ENCODE assay signal across 34 cellular contexts in the genomic region with DNA sequence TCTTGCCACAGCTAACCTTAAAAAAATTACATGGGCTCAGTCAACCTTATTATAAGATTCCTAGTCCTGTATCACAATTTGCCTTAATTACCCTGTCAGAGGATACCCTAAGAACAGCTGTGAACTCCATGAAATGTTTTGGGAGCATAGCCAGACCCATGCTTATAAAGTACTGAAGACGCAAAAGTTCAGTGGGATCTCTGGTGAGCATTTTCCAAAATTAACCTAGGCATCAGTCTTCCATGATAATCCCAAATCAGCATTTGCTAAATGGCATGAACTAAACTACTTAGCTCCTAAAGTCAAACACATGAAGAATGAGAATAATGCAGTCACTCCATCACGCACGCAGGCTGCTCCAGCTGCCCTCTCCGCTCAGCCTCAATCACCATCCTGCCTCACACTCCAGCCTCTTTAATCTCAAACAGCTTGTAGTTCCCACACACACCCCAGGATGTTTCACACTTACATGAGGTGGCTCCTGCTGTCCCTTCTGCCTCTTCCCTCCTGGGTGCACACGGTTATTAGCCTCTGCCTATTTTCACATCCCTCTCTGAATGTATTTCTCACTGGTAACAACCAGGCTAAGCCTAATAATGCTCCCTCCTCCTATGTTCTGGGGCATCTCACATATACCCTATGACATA. TPM values are rescaled to one million over a fixed set of nuclear protein-coding genes. Genes with fewer than 3 reads are reported as not detected.
DNase-seq lines count a peak whose midpoint lies in the region; ATAC-seq, FAIRE-seq and TF ChIP-seq lines count a peak whose summit lies in the region.
"Had no signal": no experiment of that assay in that cellular context is flagged by ENCODE, and none has a peak within 500 bp of the region (broad histone marks: within the 10 kb centered on the region; RNA-seq: fewer than 3 reads in every experiment).

No MANE protein-coding gene starts in this region.

- no peak overlapping the region for H3K4me3 ChIP-seq in HepG2 (replicated peaks in 1 of 3; ENCODE audit: insufficient read depth in 1 of 3, low read depth in 2 of 3, low read length in 3 of 3)
- no peak overlapping the region for H3K4me3 ChIP-seq in right lobe of liver
- no peak overlapping the region for H3K4me3 ChIP-seq in GM12878
- H3K4me3 ChIP-seq: coronary artery, esophagus muscularis mucosa, lower lobe of right lung, vagina had no signal

- POLR2A ChIA-PET in HepG2 (lab: Yijun Ruan, JAX) (interaction anchor here (1.9 kb wide), 1 partner anchor 8 kb away, joined by 5 read pairs; no protein-coding TSS in a partner anchor), GM12878 (lab: Charles Lee) (interaction anchor here (1.9 to 2.4 kb wide), 3 partner anchors 10 to 21 kb away, joined by 6 to 9 read pairs (median 7); no protein-coding TSS in a partner anchor)

- H3K9me3 Mint-ChIP-seq in nephron: no peaks in the 10 kb centered on the region
- H3K9me3 Mint-ChIP-seq in stimulated activated naive CD8-positive, alpha-beta T cell treated with anti-CD3 and anti-CD28 coated beads, Interleukin-15, amount 100 ng/mL, for 72 hours: no peaks in the 10 kb centered on the region
- H3K9me3 Mint-ChIP-seq: activated CD4-positive, alpha-beta memory T cell treated with anti-CD3 and anti-CD28 coated beads for 36 hours; CD8-positive, alpha-beta T cell; neural crest cell; stimulated activated naive B cell treated with anti-CD40 and anti-IgM and Interleukin-4, amounts not matched to agents 10 μg/mL and 1 μg/mL and 100 μg/mL, for 72 hours; T-helper 1 cell treated with Interleukin-12 subunit alpha and Interleukin-12 subunit beta and Interleukin-4 antibody, amounts not matched to agents 30 μg/mL and 1 μg/mL, for 36 hours had no signal

- TF ChIP-seq RAD21 in HepG2 (CRISPR knock-in tag; IDR thresholded peaks at IDR 0.05) (no peak), GM12878 (IDR thresholded peaks at IDR 0.05; ENCODE audit: insufficient read depth, low read depth, low read length) (no peak)

- H3K4me1 ChIP-seq in HepG2 (ENCODE audit: insufficient read depth, low read length) (0 out of 2 replicates have a peak, but pooled peaks cover 13% of the 10 kb centered on the region), right lobe of liver (no peaks in the 10 kb centered on the region), GM12878 (ENCODE audit: control insufficient read depth, insufficient read depth, low read length) (peaks cover 14% of the 10 kb centered on the region)
- H3K4me1 ChIP-seq: esophagus muscularis mucosa, lower lobe of right lung, parathyroid adenoma, vagina had no signal

- H3K27me3 ChIP-seq in HepG2 (ENCODE audit: control insufficient read depth in 1 of 2, insufficient read depth in 2 of 2, low read length in 2 of 2) (no peaks in the 10 kb centered on the region), right lobe of liver (no peaks in the 10 kb centered on the region), GM12878 (replicated peaks in 1 of 2; ENCODE audit: control insufficient read depth in 2 of 2, insufficient read depth in 2 of 2, low read length in 1 of 2) (no peaks in the 10 kb centered on the region)
- H3K27me3 ChIP-seq: vagina had no signal

- 96% methylated on average over 5 of the region's 5 CpGs for WGBS in HepG2 (ENCODE audit: low lambda C conversion rate)
- WGBS in right lobe of liver (ENCODE audit: insufficient coverage, low coverage, low lambda C conversion rate, missing lambda C conversion rate): 82% methylated on average over 5 of the region's 5 CpGs
- 93% methylated on average over 5 of the region's 5 CpGs for WGBS in GM12878 (ENCODE audit: insufficient coverage, insufficient replicate concordance, low lambda C conversion rate, missing lambda C conversion rate)

- H3K9ac ChIP-seq in HepG2 (ENCODE audit: insufficient read depth, low read depth, low read length) (no peak overlapping the region), GM12878 (ENCODE audit: control insufficient read depth, insufficient read depth, low read length) (no peak overlapping the region)
- H3K9ac ChIP-seq: parathyroid adenoma had no signal

- in situ Hi-C loops in HepG2 (cut with HindIII; ENCODE audit: extremely low pct_ligation_motif_present, low pct_unique_long_range_greater_than_20kb): no loop called here
- in situ Hi-C loops in GM12878 (cut with MboI): no loop called here

- FAIRE-seq in HepG2 (lab: Jason Lieb, UNC): peak; percentile 8
- FAIRE-seq in GM12878 (lab: Jason Lieb, UNC): no peak
- FAIRE-seq: G401.6, TTC549 had no signal

- intact Hi-C loops in HepG2 (cut with micrococcal nuclease; ENCODE audit: unreplicated experiment) (no loop called here), right lobe of liver (cut with DNase I) (no loop called here), GM12878 (cut with micrococcal nuclease; ENCODE audit: unreplicated experiment) (no loop called here)

- TF ChIP-seq CTCF in HepG2 (CRISPR knock-in tag; IDR thresholded peaks at IDR 0.05) (no peak), right lobe of liver (IDR thresholded peaks at IDR 0.05) (no peak), GM12878 (IDR thresholded peaks at IDR 0.05 in 2 of 3, conservative IDR thresholded peaks at IDR 0.05 in 1 of 3; ENCODE audit: control insufficient read depth in 2 of 3, extremely low read depth in 1 of 3, insufficient read depth in 1 of 3, low read depth in 3 of 3, low read length in 3 of 3) (no peak), nephron (IDR thresholded peaks at IDR 0.05; ENCODE audit: unreplicated experiment in 3 of 3) (no peak)

- H3K27ac Mint-ChIP-seq in nephron: peak overlapping the region in 2 of 3 experiments; percentile 19 to 27
- no peak overlapping the region for H3K27ac Mint-ChIP-seq in stimulated activated naive CD8-positive, alpha-beta T cell treated with anti-CD3 and anti-CD28 coated beads, Interleukin-15, amount 100 ng/mL, for 72 hours
- H3K27ac Mint-ChIP-seq: activated CD4-positive, alpha-beta memory T cell treated with anti-CD3 and anti-CD28 coated beads for 36 hours; B cell; CD8-positive, alpha-beta T cell; stimulated activated naive B cell treated with anti-CD40 and anti-IgM and Interleukin-4, amounts not matched to agents 10 μg/mL and 1 μg/mL and 100 μg/mL, for 72 hours; T-helper 1 cell treated with Interleukin-12 subunit alpha and Interleukin-12 subunit beta and Interleukin-4 antibody, amounts not matched to agents 30 μg/mL and 1 μg/mL, for 36 hours had no signal

- ATAC-seq in HepG2 (no peak), right lobe of liver (no peak), GM12878 (peak; percentile 13; the same call in 2 of the 3 replicates), HG02610 (IDR thresholded peaks at IDR 0.05; ENCODE audit: unreplicated experiment) (no peak)
- no peak for ATAC-seq in stimulated activated naive CD8-positive, alpha-beta T cell treated with anti-CD3 and anti-CD28 coated beads, Interleukin-15, amount 100 ng/mL, for 72 hours
- ATAC-seq: CD8-positive, alpha-beta T cell; lower lobe of right lung; sciatic nerve; stimulated activated naive B cell treated with anti-CD40 and anti-IgM and Interleukin-4, amounts not matched to agents 10 μg/mL and 1 μg/mL and 100 μg/mL, for 72 hours had no signal

- RAD21 ChIA-PET in GM12878 (lab: Charles Lee; ENCODE audit: unreplicated experiment): interaction anchor here (1.0 to 2.1 kb wide), 2 partner anchors 8 to 10 kb away, joined by 3 to 8 read pairs; no protein-coding TSS in a partner anchor

- H2AFZ ChIP-seq in HepG2 (ENCODE audit: low read length) (no peak overlapping the region), GM12878 (ENCODE audit: control insufficient read depth, low read depth, low read length) (no peak overlapping the region)
- H2AFZ ChIP-seq: parathyroid adenoma had no signal

- peaks cover 93% of the 10 kb centered on the region for H3K79me2 ChIP-seq in HepG2 (ENCODE audit: insufficient read depth, low read length)
- H3K79me2 ChIP-seq in GM12878 (ENCODE audit: control insufficient read depth, insufficient read depth, low read length): peaks cover 89% of the 10 kb centered on the region
- H3K79me2 ChIP-seq: parathyroid adenoma had no signal

- H3K27ac ChIP-seq in HepG2 (ENCODE audit: extremely low read length, insufficient read depth, low read length) (no peak overlapping the region), right lobe of liver (no peak overlapping the region), GM12878 (ENCODE audit: control insufficient read depth, insufficient read depth) (no peak overlapping the region)
- H3K27ac ChIP-seq: coronary artery, esophagus muscularis mucosa, lower lobe of right lung, parathyroid adenoma, RWPE1, vagina had no signal

- H3K9me3 ChIP-seq in HepG2 (ENCODE audit: low read length) (no peaks in the 10 kb centered on the region), right lobe of liver (no peaks in the 10 kb centered on the region), GM12878 (replicated peaks; ENCODE audit: control insufficient read depth, insufficient read depth, low read length) (no peaks in the 10 kb centered on the region)
- H3K9me3 ChIP-seq: esophagus muscularis mucosa, lower lobe of right lung, vagina had no signal

- TF ChIP-seq EP300 in HepG2 (IDR thresholded peaks at IDR 0.05; ENCODE audit: low read depth in 2 of 2, low read length in 2 of 2): no peak
- TF ChIP-seq EP300 in HepG2 (CRISPR knock-in tag; IDR thresholded peaks at IDR 0.05; ENCODE audit: borderline replicate concordance): no peak
- no peak for TF ChIP-seq EP300 in GM12878 (IDR thresholded peaks at IDR 0.05; ENCODE audit: borderline replicate concordance in 1 of 2, control insufficient read depth in 1 of 2, low read depth in 2 of 2, low read length in 2 of 2)

- no peak for DNase-seq in HepG2 (ENCODE audit: low spot score)
- no peak for DNase-seq in right lobe of liver
- no peak for DNase-seq in GM12878 (ENCODE audit: low read depth, low spot score)
- no peak for DNase-seq in stimulated activated naive CD8-positive, alpha-beta T cell treated with anti-CD3 and anti-CD28 coated beads, Interleukin-15, amount 100 ng/mL, for 72 hours
- no peak for DNase-seq in OCI-M2 (lab: John Stamatoyannopoulos, UW; ENCODE audit: unreplicated experiment)
- no peak for DNase-seq in NCI-H1694 treated with DMSO at 0.1 percent for 48 hours (lab: John Stamatoyannopoulos, UW)
- DNase-seq: activated CD4-positive, alpha-beta memory T cell treated with anti-CD3 and anti-CD28 coated beads for 36 hours; activated CD4-positive, CD25-positive, alpha-beta regulatory T cell treated with anti-CD3 and anti-CD28 coated beads, Interleukin-2, amount 50 U/mL, for 72 hours; activated CD8-positive, alpha-beta memory T cell treated with anti-CD3 and anti-CD28 coated beads, Interleukin-2, amount 50 U/mL, for 48 hours; activated naive CD4-positive, alpha-beta T cell treated with anti-CD3 and anti-CD28 coated beads, Interleukin-2, amount 50 U/mL, for 16 hours; amygdala; CD8-positive, alpha-beta T cell; effector memory CD4-positive, alpha-beta T cell; foreskin melanocyte; HCEC 1CT; Kasumi-1; lower lobe of right lung; NCI-H187 treated with DMSO at 0.1 percent for 48 hours; NCI-H69; stimulated activated CD4-positive, alpha-beta T cell treated with anti-CD3 and anti-CD28 coated beads, Interleukin-15, amount 100 ng/mL, for 24 hours; stimulated activated naive B cell treated with anti-CD40 and anti-IgM and Interleukin-4, amounts not matched to agents 10 μg/mL and 1 μg/mL and 100 μg/mL, for 72 hours had no signal

- H3K4me1 Mint-ChIP-seq in nephron: peaks cover 20% of the 10 kb centered on the region
- H3K4me1 Mint-ChIP-seq in stimulated activated naive CD8-positive, alpha-beta T cell treated with anti-CD3 and anti-CD28 coated beads, Interleukin-15, amount 100 ng/mL, for 72 hours: peaks cover 6% of the 10 kb centered on the region
- H3K4me1 Mint-ChIP-seq: stimulated activated naive B cell treated with anti-CD40 and anti-IgM and Interleukin-4, amounts not matched to agents 10 μg/mL and 1 μg/mL and 100 μg/mL, for 72 hours had no signal

- H4K20me1 ChIP-seq in HepG2 (ENCODE audit: insufficient read depth, low read length): peaks cover 19% of the 10 kb centered on the region; the same call in 1 of the 2 replicates
- no peaks in the 10 kb centered on the region for H4K20me1 ChIP-seq in GM12878 (ENCODE audit: control insufficient read depth, insufficient read depth)

- BruUV-seq in HepG2 (replicated peaks; lab: Mats Ljungman, UMichigan): TSS peak; percentile 10
- TSS peak; percentile 19 for BruUV-seq in GM12878 (replicated peaks; lab: Mats Ljungman, UMichigan)

- H3K36me3 ChIP-seq in HepG2 (replicated peaks in 1 of 2; ENCODE audit: control insufficient read depth in 1 of 2, insufficient read depth in 2 of 2, low read length in 2 of 2) (peaks cover 5 to 50% of the 10 kb centered on the region in 2 experiments), right lobe of liver (no peaks in the 10 kb centered on the region), GM12878 (ENCODE audit: control insufficient read depth in 2 of 2, insufficient read depth in 2 of 2, low read length in 1 of 2) (peaks cover 0 to 11% of the 10 kb centered on the region in 2 experiments; a peak in 2 of 4 replicates)
- H3K36me3 ChIP-seq: esophagus muscularis mucosa, lower lobe of right lung, vagina had no signal

- H3K4me3 Mint-ChIP-seq in nephron: no peak overlapping the region
- no peak overlapping the region for H3K4me3 Mint-ChIP-seq in stimulated activated naive CD8-positive, alpha-beta T cell treated with anti-CD3 and anti-CD28 coated beads, Interleukin-15, amount 100 ng/mL, for 72 hours
- H3K4me3 Mint-ChIP-seq: activated CD4-positive, alpha-beta memory T cell treated with anti-CD3 and anti-CD28 coated beads for 36 hours; B cell; CD8-positive, alpha-beta T cell; neural crest cell; stimulated activated naive B cell treated with anti-CD40 and anti-IgM and Interleukin-4, amounts not matched to agents 10 μg/mL and 1 μg/mL and 100 μg/mL, for 72 hours; T-helper 1 cell treated with Interleukin-12 subunit alpha and Interleukin-12 subunit beta and Interleukin-4 antibody, amounts not matched to agents 30 μg/mL and 1 μg/mL, for 36 hours had no signal

- no peaks in the 10 kb centered on the region for H3K27me3 Mint-ChIP-seq in nephron (ENCODE audit: low read depth)
- H3K27me3 Mint-ChIP-seq in stimulated activated naive CD8-positive, alpha-beta T cell treated with anti-CD3 and anti-CD28 coated beads, Interleukin-15, amount 100 ng/mL, for 72 hours: peaks cover 66% of the 10 kb centered on the region

- H3K36me3 Mint-ChIP-seq in nephron (ENCODE audit: low read depth): peaks cover 43% of the 10 kb centered on the region
- H3K36me3 Mint-ChIP-seq: activated CD4-positive, alpha-beta memory T cell treated with anti-CD3 and anti-CD28 coated beads for 36 hours; CD8-positive, alpha-beta T cell; stimulated activated naive B cell treated with anti-CD40 and anti-IgM and Interleukin-4, amounts not matched to agents 10 μg/mL and 1 μg/mL and 100 μg/mL, for 72 hours had no signal

- TF ChIP-seq POLR2A in HepG2 (IDR thresholded peaks at IDR 0.05; ENCODE audit: insufficient read depth in 1 of 2, low read depth in 2 of 2, low read length in 2 of 2) (no peak), right lobe of liver (IDR thresholded peaks at IDR 0.05) (no peak), GM12878 (IDR thresholded peaks at IDR 0.05; ENCODE audit: low read depth, low read length) (no peak)

- CTCF ChIA-PET in HepG2 (lab: Yijun Ruan, JAX; ENCODE audit: low intra/inter-chr PET ratio, low total read pairs) (no interaction called here), GM12878 (lab: Yijun Ruan, JAX) (interaction anchor here (0.9 to 1.7 kb wide), 4 partner anchors 12 to 97 kb away, joined by 3 to 7 read pairs (median 3); no protein-coding TSS in a partner anchor)

- H3K4me2 ChIP-seq in HepG2 (ENCODE audit: low read depth, low read length) (no peak overlapping the region), GM12878 (ENCODE audit: control insufficient read depth, insufficient read depth) (no peak overlapping the region)

- SMC1A ChIA-PET in GM12878 (lab: Charles Lee; ENCODE audit: uncharacterized antibody, unreplicated experiment): interaction anchor here (0.6 to 2.5 kb wide), 2 partner anchors 10 to 15 kb away, joined by 4 to 17 read pairs; no protein-coding TSS in a partner anchor

RNA-seq across cellular contexts. Expression of gene IGF2BP3, which starts 15.3 kb away (rescaled TPM):
- total RNA-seq in HepG2 (2016; rRNA removed; fragmentation: Illumina TruSeq; extraction: Trizol) (37.7 and 51.2 TPM in 2 replicates), right lobe of liver (under 1 TPM in 5 of 6 experiments, not detected in 1; 0.12 to 0.64 (median 0.19) TPM), GM12878 (2014; rRNA removed) (30.8 and 38.9 TPM in 2 replicates), GM12878 (2014; rRNA removed; fragmentation: Illumina TruSeq; extraction: Trizol) (56.8 and 62.3 TPM in 2 replicates), GM12878 (2021) (48.5 and 49.7 TPM in 2 replicates)
- 71.8 and 87.5 TPM in 2 replicates for total RNA-seq in HepG2 (2016; cell fraction: cytosol; rRNA removed; fragmentation: Illumina TruSeq; extraction: Trizol; ENCODE audit: low read depth)
- 37.5 and 48.2 TPM in 2 replicates for total RNA-seq in HepG2 (2016; cell fraction: insoluble cytoplasmic fraction; rRNA removed; fragmentation: Illumina TruSeq; extraction: Trizol)
- total RNA-seq in HepG2 (2016; cell fraction: membrane; rRNA removed; fragmentation: Illumina TruSeq; extraction: Trizol): 36.5 and 37.4 TPM in 2 replicates
- 54.6 and 65.1 TPM in 2 replicates for total RNA-seq in HepG2 (2016; cell fraction: nucleus; rRNA removed; fragmentation: Illumina TruSeq; extraction: Trizol)
- polyA plus RNA-seq in HepG2 (2011; rRNA removed) (33.5 and 39.5 TPM in 2 replicates), GM12878 (2011; rRNA removed) (43.3 and 63.1 TPM in 2 replicates), GM12878 (2014; fragmentation: Illumina TruSeq; extraction: Trizol) (61.2 and 76.6 TPM in 2 replicates), GM12878 (2014; fragmentation: Nextera tagmentation; extraction: Ambion mirVana) (1 to 10 TPM; 4.6 to 4.7 TPM), GM12878 (2014; rRNA removed) (41.4 and 43.1 TPM in 2 replicates), GM12878 (2016; fragmentation: Nextera tagmentation; extraction: Ambion mirVana) (10 to 100 TPM; 15.0 to 16.0 TPM)
- polyA plus RNA-seq in HepG2 (2011; cell fraction: cytosol; rRNA removed): 28.4 and 31.3 TPM in 2 replicates
- polyA plus RNA-seq in HepG2 (2011; cell fraction: nucleus; rRNA removed): 39.8 and 40.6 TPM in 2 replicates
- polyA plus RNA-seq in HepG2 (2012): 30.9 and 39.1 TPM in 2 replicates
- 4.7 and 5.5 TPM in 2 replicates for polyA plus RNA-seq in HepG2 (2016; cell fraction: cytosol; fragmentation: Illumina TruSeq; extraction: Trizol; ENCODE audit: low read depth)
- polyA plus RNA-seq in HepG2 (2016; cell fraction: insoluble cytoplasmic fraction; fragmentation: Illumina TruSeq; extraction: Trizol; ENCODE audit: low read depth): 55.0 and 58.1 TPM in 2 replicates
- 15.7 and 16.9 TPM in 2 replicates for polyA plus RNA-seq in HepG2 (2016; cell fraction: membrane; fragmentation: Illumina TruSeq; extraction: Trizol; ENCODE audit: low read depth)
- polyA plus RNA-seq in HepG2 (2016; cell fraction: nucleus; fragmentation: Illumina TruSeq; extraction: Trizol; ENCODE audit: insufficient read depth, low read depth): 65.0 and 67.9 TPM in 2 replicates
- 53.1 and 80.7 TPM in 2 replicates for polyA minus RNA-seq in HepG2 (2011; rRNA and poly(A)+ RNA removed; ENCODE audit: low replicate concordance)
- polyA minus RNA-seq in HepG2 (2011; cell fraction: cytosol; rRNA and poly(A)+ RNA removed): 52.8 and 73.7 TPM in 2 replicates
- polyA minus RNA-seq in HepG2 (2011; cell fraction: nucleus; rRNA and poly(A)+ RNA removed): 108 and 117 TPM in 2 replicates
- total RNA-seq in GM12878 (2013; cell fraction: nucleolus; rRNA removed): 193 and 204 TPM in 2 replicates
- polyA plus RNA-seq in GM12878 (2011; ENCODE audit: low read depth): 12.8 TPM
- polyA plus RNA-seq in GM12878 (2011; cell fraction: cytosol; rRNA removed): 31.7 and 32.1 TPM in 2 replicates
- 35.0 and 45.2 TPM in 2 replicates for polyA plus RNA-seq in GM12878 (2011; cell fraction: nucleus; rRNA removed)
- 23.1 and 32.9 TPM in 2 replicates for polyA plus RNA-seq in GM12878 (2012)
- polyA minus RNA-seq in GM12878 (2011; rRNA and poly(A)+ RNA removed): 42.1 and 55.8 TPM in 2 replicates
- polyA minus RNA-seq in GM12878 (2011; cell fraction: cytosol; rRNA and poly(A)+ RNA removed): 22.2 and 26.1 TPM in 2 replicates
- polyA minus RNA-seq in GM12878 (2011; cell fraction: nucleus; rRNA and poly(A)+ RNA removed): 25.8 and 44.7 TPM in 2 replicates
- total RNA-seq: CD8-positive, alpha-beta T cell had no signal

Comparison
In these comparisons a context has a peak if more than half of its experiments do, and no peak if none do; other contexts are left out.
1. RNA of gene IGF2BP3, which starts 15.3 kb away (total RNA-seq): 30.8 to 204 TPM in GM12878 and 36.5 to 87.5 TPM in HepG2; 0.12 to 0.64 TPM in right lobe of liver; every median in the first group is over 10 times any median in the second.
2. H3K27ac Mint-ChIP-seq: peak in nephron (2 of 3); none in stimulated activated naive CD8-positive, alpha-beta T cell treated with anti-CD3 and anti-CD28 coated beads, Interleukin-15, amount 100 ng/mL, for 72 hours (0 of 2).